1 cellular context compared by ENCODE assay signal in the genomic region with DNA sequence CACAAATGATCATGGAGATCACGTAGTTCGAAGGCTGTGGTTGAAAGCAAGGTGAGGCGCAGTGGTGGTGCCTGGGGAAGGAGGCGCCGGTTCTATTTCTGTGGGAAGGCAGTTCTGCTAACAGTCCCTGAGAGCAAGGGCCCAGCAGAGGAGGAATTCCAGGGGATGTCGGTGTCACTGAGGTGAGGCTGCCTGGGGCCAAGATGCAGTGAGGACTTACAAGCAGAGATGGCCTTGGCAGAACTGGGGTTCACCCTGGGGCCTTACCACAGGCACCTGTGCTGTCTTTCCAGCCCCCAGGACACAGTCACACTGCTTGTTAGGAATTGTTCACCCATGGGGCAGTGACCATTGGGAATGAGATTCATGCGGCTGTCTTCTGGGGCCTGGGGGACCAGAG.
TF ChIP-seq lines count a peak whose summit lies in the region.

No MANE protein-coding gene starts in this region.

TF ChIP-seq in K562, 482 proteins besides CTCF, POLR2A, EP300 and RAD21:
- TF ChIP-seq MCM2 (IDR thresholded peaks at IDR 0.05; ENCODE audit: low read depth) (no peak), RBM22 (IDR thresholded peaks at IDR 0.05; ENCODE audit: low read depth, low read length, poor library complexity, severe bottlenecking) (no peak), CEBPG (CRISPR knock-in tag; IDR thresholded peaks at IDR 0.05) (no peak), CEBPG (tag; conservative IDR thresholded peaks at IDR 0.05 in 1 of 2, IDR thresholded peaks at IDR 0.05 in 1 of 2) (no peak), FOXA1 (IDR thresholded peaks at IDR 0.05; ENCODE audit: borderline replicate concordance) (no peak), TAF15 (IDR thresholded peaks at IDR 0.05; ENCODE audit: low read depth, low read length) (0 out of 2 replicates have a peak, but pooled peaks have one; percentile 32), NR3C1 (CRISPR knock-in tag; IDR thresholded peaks at IDR 0.05) (no peak)
- TF ChIP-seq, protein P1, sequence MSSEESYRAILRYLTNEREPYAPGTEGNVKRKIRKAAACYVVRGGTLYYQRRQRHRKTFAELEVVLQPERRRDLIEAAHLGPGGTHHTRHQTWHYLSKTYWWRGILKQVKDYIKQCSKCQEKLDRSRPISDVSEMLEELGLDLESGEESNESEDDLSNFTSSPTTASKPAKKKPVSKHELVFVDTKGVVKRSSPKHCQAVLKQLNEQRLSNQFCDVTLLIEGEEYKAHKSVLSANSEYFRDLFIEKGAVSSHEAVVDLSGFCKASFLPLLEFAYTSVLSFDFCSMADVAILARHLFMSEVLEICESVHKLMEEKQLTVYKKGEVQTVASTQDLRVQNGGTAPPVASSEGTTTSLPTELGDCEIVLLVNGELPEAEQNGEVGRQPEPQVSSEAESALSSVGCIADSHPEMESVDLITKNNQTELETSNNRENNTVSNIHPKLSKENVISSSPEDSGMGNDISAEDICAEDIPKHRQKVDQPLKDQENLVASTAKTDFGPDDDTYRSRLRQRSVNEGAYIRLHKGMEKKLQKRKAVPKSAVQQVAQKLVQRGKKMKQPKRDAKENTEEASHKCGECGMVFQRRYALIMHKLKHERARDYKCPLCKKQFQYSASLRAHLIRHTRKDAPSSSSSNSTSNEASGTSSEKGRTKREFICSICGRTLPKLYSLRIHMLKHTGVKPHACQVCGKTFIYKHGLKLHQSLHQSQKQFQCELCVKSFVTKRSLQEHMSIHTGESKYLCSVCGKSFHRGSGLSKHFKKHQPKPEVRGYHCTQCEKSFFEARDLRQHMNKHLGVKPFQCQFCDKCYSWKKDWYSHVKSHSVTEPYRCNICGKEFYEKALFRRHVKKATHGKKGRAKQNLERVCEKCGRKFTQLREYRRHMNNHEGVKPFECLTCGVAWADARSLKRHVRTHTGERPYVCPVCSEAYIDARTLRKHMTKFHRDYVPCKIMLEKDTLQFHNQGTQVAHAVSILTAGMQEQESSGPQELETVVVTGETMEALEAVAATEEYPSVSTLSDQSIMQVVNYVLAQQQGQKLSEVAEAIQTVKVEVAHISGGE (CRISPR knock-in tag; IDR thresholded peaks at IDR 0.05) = no peak
TF ChIP-seq in K562: peak in this region for 1.
